10 cellular contexts compared by ENCODE assay signal in the genomic region with DNA sequence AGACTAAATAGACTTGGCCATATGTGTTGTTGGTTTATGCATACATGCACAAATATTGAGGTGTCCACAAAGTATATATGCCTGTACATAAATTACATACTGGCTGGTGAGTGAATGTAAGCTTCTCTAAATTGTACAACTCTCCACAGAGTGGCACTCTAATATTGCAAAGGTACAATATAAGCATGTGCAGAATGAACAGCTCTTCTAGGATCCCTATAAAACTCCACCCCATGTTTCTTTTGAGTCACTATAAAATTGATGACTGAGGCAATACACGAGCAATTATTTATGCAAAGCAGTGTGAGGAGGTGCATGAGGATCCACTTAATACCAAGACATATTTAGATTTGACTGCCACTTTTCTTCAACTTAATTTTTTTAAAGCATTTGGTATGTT.
DNase-seq lines count a peak whose midpoint lies in the region; ATAC-seq and TF ChIP-seq lines count a peak whose summit lies in the region.
"Had no signal": no experiment of that assay in that cellular context is flagged by ENCODE, and none has a peak within 500 bp of the region (broad histone marks: within the 10 kb centered on the region; RNA-seq: fewer than 3 reads in every experiment).

No MANE protein-coding gene starts in this region.

- no peak overlapping the region for H3K27ac ChIP-seq in substantia nigra (ENCODE audit: low read depth, low read length, poor library complexity, severe bottlenecking)
- H3K27ac ChIP-seq: lower lobe of right lung had no signal

- no peak overlapping the region for H3K9ac ChIP-seq in adipocyte (ENCODE audit: low read length)

- H3K27me3 Mint-ChIP-seq in osteocyte (ENCODE audit: unreplicated experiment) (no peaks in the 10 kb centered on the region), natural killer cell (ENCODE audit: low read depth in 2 of 2) (no peaks in the 10 kb centered on the region)
- H3K27me3 Mint-ChIP-seq: activated naive CD8-positive, alpha-beta T cell treated with anti-CD3 and anti-CD28 coated beads, Interleukin-2, amount 10 ng/mL, durations not matched to agents 7 days and 5 days had no signal

- TF ChIP-seq CTCF in osteocyte (IDR thresholded peaks at IDR 0.05) (peak; percentile 42), natural killer cell (IDR thresholded peaks at IDR 0.05) (no peak)

- no peaks in the 10 kb centered on the region for H3K4me1 Mint-ChIP-seq in osteocyte (ENCODE audit: unreplicated experiment)
- no peaks in the 10 kb centered on the region for H3K4me1 Mint-ChIP-seq in natural killer cell
- H3K4me1 Mint-ChIP-seq: activated naive CD8-positive, alpha-beta T cell treated with anti-CD3 and anti-CD28 coated beads, Interleukin-2, amount 10 ng/mL, durations not matched to agents 7 days and 5 days had no signal

- ATAC-seq in natural killer cell, result no peak
- ATAC-seq: lower lobe of right lung had no signal

- peaks cover 20% of the 10 kb centered on the region for H3K4me1 ChIP-seq in adipocyte (ENCODE audit: control insufficient read depth, insufficient read depth, low read length)
- H3K4me1 ChIP-seq: lower lobe of right lung had no signal

- intact Hi-C loops in natural killer cell (cut with micrococcal nuclease), result no loop called here

- H3K4me3 ChIP-seq in adipocyte (ENCODE audit: low read length), result no peak overlapping the region
- H3K4me3 ChIP-seq: lower lobe of right lung had no signal

- H3K27ac Mint-ChIP-seq in osteocyte (ENCODE audit: unreplicated experiment) (no peak overlapping the region), natural killer cell (no peak overlapping the region)
- H3K27ac Mint-ChIP-seq: activated naive CD8-positive, alpha-beta T cell treated with anti-CD3 and anti-CD28 coated beads, Interleukin-2, amount 10 ng/mL, durations not matched to agents 7 days and 5 days had no signal

- H3K4me3 Mint-ChIP-seq in osteocyte (ENCODE audit: unreplicated experiment) (no peak overlapping the region), natural killer cell (no peak overlapping the region)
- H3K4me3 Mint-ChIP-seq: activated naive CD8-positive, alpha-beta T cell treated with anti-CD3 and anti-CD28 coated beads, Interleukin-2, amount 10 ng/mL, durations not matched to agents 7 days and 5 days had no signal

- H3K36me3 Mint-ChIP-seq in osteocyte (ENCODE audit: unreplicated experiment), result no peaks in the 10 kb centered on the region
- H3K36me3 Mint-ChIP-seq in natural killer cell, result no peaks in the 10 kb centered on the region
- H3K36me3 Mint-ChIP-seq: activated naive CD8-positive, alpha-beta T cell treated with anti-CD3 and anti-CD28 coated beads, Interleukin-2, amount 10 ng/mL, durations not matched to agents 7 days and 5 days had no signal

- H3K9me3 ChIP-seq in adipocyte (ENCODE audit: control insufficient read depth, low read length), result no peaks in the 10 kb centered on the region
- H3K9me3 ChIP-seq: lower lobe of right lung had no signal

- peak; percentile 57 for DNase-seq in NOMO-1 treated with DMSO at 0.1 percent for 48 hours (lab: John Stamatoyannopoulos, UW; ENCODE audit: unreplicated experiment)
- no peak for DNase-seq in NOMO-1 treated with dmso at 0.1 percent for 144 hours (lab: John Stamatoyannopoulos, UW; ENCODE audit: unreplicated experiment)
- DNase-seq in NCI-H1694 treated with DMSO at 0.1 percent for 48 hours (lab: John Stamatoyannopoulos, UW), result peak; percentile 22
- peak; percentile 21 for DNase-seq in adipocyte (ENCODE audit: low read depth)
- DNase-seq in osteocyte (ENCODE audit: extremely low spot score, unreplicated experiment), result no peak
- no peak for DNase-seq in substantia nigra (lab: John Stamatoyannopoulos, UW)
- no peak for DNase-seq in natural killer cell
- DNase-seq in activated CD4-positive, alpha-beta T cell treated with anti-CD3 and anti-CD28 coated beads, Interleukin-2, amount 50 U/mL, for 4 hours, result no peak
- DNase-seq: activated naive CD8-positive, alpha-beta T cell treated with anti-CD3 and anti-CD28 coated beads, Interleukin-2, amount 10 ng/mL, durations not matched to agents 7 days and 5 days; lower lobe of right lung had no signal

- H3K36me3 ChIP-seq in adipocyte (ENCODE audit: control insufficient read depth, insufficient read depth, low read length, severe bottlenecking), result peaks cover 37% of the 10 kb centered on the region
- H3K36me3 ChIP-seq: lower lobe of right lung had no signal

- H3K9me3 Mint-ChIP-seq in osteocyte (ENCODE audit: unreplicated experiment) (no peaks in the 10 kb centered on the region), natural killer cell (peaks cover 0 to 6% of the 10 kb centered on the region in 2 donors)
- H3K9me3 Mint-ChIP-seq: activated naive CD8-positive, alpha-beta T cell treated with anti-CD3 and anti-CD28 coated beads, Interleukin-2, amount 10 ng/mL, durations not matched to agents 7 days and 5 days had no signal

- H3K27me3 ChIP-seq in adipocyte (replicated peaks; ENCODE audit: control insufficient read depth, insufficient read depth, low read length), result no peaks in the 10 kb centered on the region

Comparison
In these comparisons a context has a peak if more than half of its experiments do, and no peak if none do; other contexts are left out.
1. DNase-seq: peak in NOMO-1 treated with DMSO at 0.1 percent for 48 hours (single experiment), NCI-H1694 treated with DMSO at 0.1 percent for 48 hours (single experiment) and adipocyte (single experiment); none in NOMO-1 treated with dmso at 0.1 percent for 144 hours (single experiment), osteocyte (single experiment), substantia nigra (0 of 49), natural killer cell (single experiment) and activated CD4-positive, alpha-beta T cell treated with anti-CD3 and anti-CD28 coated beads, Interleukin-2, amount 50 U/mL, for 4 hours (0 of 2).